Comparison of ENCODE assay signal across 34 cellular contexts in genomic region chr3:5572168-5572567, GRCh38.
"Had no signal": no experiment of that assay in that cellular context is flagged by ENCODE, and none has a peak within 500 bp of the region (broad histone marks: within the 10 kb centered on the region; RNA-seq: fewer than 3 reads in every experiment).

No MANE protein-coding gene starts in this region.

- H3K36me3 Mint-ChIP-seq: activated CD4-positive, alpha-beta memory T cell treated with anti-CD3 and anti-CD28 coated beads for 36 hours; activated naive CD4-positive, alpha-beta T cell treated with anti-CD3 and anti-CD28 coated beads, Interleukin-2, amount 50 U/mL, for 72 hours; T-cell had no signal

- DNase-seq: activated B cell treated with CpG ODN at 0.5 μM for 24 hours; activated CD4-positive, alpha-beta memory T cell treated with anti-CD3 and anti-CD28 coated beads for 36 hours; activated CD4-positive, alpha-beta T cell treated with anti-CD3 and anti-CD28 coated beads for 4 hours; activated CD4-positive, alpha-beta T cell treated with anti-CD3 and anti-CD28 coated beads, Interleukin-2, amount 50 U/mL, for 1 hour; activated CD4-positive, CD25-positive, alpha-beta regulatory T cell treated with anti-CD3 and anti-CD28 coated beads, Interleukin-2, amount 50 U/mL, for 72 hours; activated CD8-positive, alpha-beta memory T cell treated with anti-CD3 and anti-CD28 coated beads, Interleukin-2, amount 50 U/mL, for 4 hours; activated gamma-delta T cell treated with Interleukin-2 at 50 U/mL for 16 hours; activated naive CD4-positive, alpha-beta T cell treated with anti-CD3 and anti-CD28 coated beads for 36 hours; activated T-cell treated with anti-CD3 and anti-CD28 coated beads for 4 hours; activated T-cell treated with anti-CD3 and anti-CD28 coated beads, Interleukin-2, amount 50 U/mL, for 4 hours; adrenal gland; body of pancreas; Kasumi-1; KG1; MG63; NCI-H1048; NCI-H1105 treated with DMSO at 0.1 percent for 48 hours; NCI-H1436; NCI-H1694; NCI-H1930; NCI-H2081 treated with DMSO at 0.1 percent for 48 hours; NCI-H226; NCI-H524 treated with DMSO at 0.1 percent for 48 hours; Peyer's patch; RPMI8226; SHP77 treated with DMSO at 0.1 percent for 48 hours; T-cell; T-helper 2 cell; T-helper 9 cell had no signal

- H3K27ac ChIP-seq: adrenal gland, body of pancreas, breast epithelium, Peyer's patch, VCaP had no signal

- H3K4me3 Mint-ChIP-seq: activated B cell treated with CpG ODN at 0.5 μM for 24 hours; activated CD4-positive, alpha-beta memory T cell treated with anti-CD3 and anti-CD28 coated beads for 36 hours; activated naive CD4-positive, alpha-beta T cell treated with anti-CD3 and anti-CD28 coated beads for 36 hours; activated T-cell treated with anti-CD3 and anti-CD28 coated beads, Interleukin-2, amount 50 U/mL, for 4 hours; activated T-helper 1 cell treated with anti-CD3 and anti-CD28 coated beads, Interleukin-12 subunit alpha, Interleukin-12 subunit beta, Interleukin-2, Interleukin-4 antibody, amounts not matched to agents 30 ng/mL and 10 ng/mL and 1 ng/mL, durations not matched to agents 14 hours and 24 hours and 36 hours; T-cell had no signal

- H3K4me1 Mint-ChIP-seq: activated B cell treated with CpG ODN at 0.5 μM for 24 hours, T-cell had no signal

- H3K9me3 ChIP-seq: adrenal gland, body of pancreas, breast epithelium, MG63, Peyer's patch had no signal

- H3K4me1 ChIP-seq: adrenal gland, body of pancreas, breast epithelium, Peyer's patch had no signal

- H3K27me3 ChIP-seq: adrenal gland, body of pancreas, breast epithelium, MG63, Peyer's patch had no signal

- H3K9me3 Mint-ChIP-seq: activated B cell treated with CpG ODN at 0.5 μM for 24 hours; activated CD4-positive, alpha-beta memory T cell treated with anti-CD3 and anti-CD28 coated beads for 36 hours; activated naive CD4-positive, alpha-beta T cell treated with anti-CD3 and anti-CD28 coated beads for 36 hours; activated T-helper 1 cell treated with anti-CD3 and anti-CD28 coated beads, Interleukin-12 subunit alpha, Interleukin-12 subunit beta, Interleukin-2, Interleukin-4 antibody, amounts not matched to agents 30 ng/mL and 10 ng/mL and 1 ng/mL, durations not matched to agents 14 hours and 24 hours and 36 hours had no signal

- H3K4me3 ChIP-seq: adrenal gland, body of pancreas, breast epithelium, MG63, Peyer's patch had no signal

- H3K27ac Mint-ChIP-seq: activated B cell treated with CpG ODN at 0.5 μM for 24 hours; activated CD4-positive, alpha-beta memory T cell treated with anti-CD3 and anti-CD28 coated beads for 36 hours; activated naive CD4-positive, alpha-beta T cell treated with anti-CD3 and anti-CD28 coated beads for 36 hours; activated naive CD4-positive, alpha-beta T cell treated with anti-CD3 and anti-CD28 coated beads, Interleukin-2, amount 50 U/mL, for 72 hours; activated T-helper 1 cell treated with anti-CD3 and anti-CD28 coated beads, Interleukin-12 subunit alpha, Interleukin-12 subunit beta, Interleukin-2, Interleukin-4 antibody, amounts not matched to agents 30 ng/mL and 10 ng/mL and 1 ng/mL, durations not matched to agents 14 hours and 24 hours and 36 hours; T-cell had no signal

- ATAC-seq: activated naive CD4-positive, alpha-beta T cell treated with anti-CD3 and anti-CD28 coated beads, Interleukin-2, amount 50 U/mL, for 72 hours; activated T-cell treated with anti-CD3 and anti-CD28 coated beads, Interleukin-2, amount 50 U/mL, for 4 hours; body of pancreas; SK-N-SH treated with all-trans-retinoic acid at 6 μM for 48 hours; T-cell had no signal

- H3K36me3 ChIP-seq: adrenal gland, breast epithelium, MG63, Peyer's patch had no signal
